In genomic region chr14:55118761-55119160, GRCh38 we compare ENCODE assay signal across 17 cellular contexts. TPM values are rescaled to one million over a fixed set of nuclear protein-coding genes. Genes with fewer than 3 reads are reported as not detected.
DNase-seq lines count a peak whose midpoint lies in the region; ATAC-seq and TF ChIP-seq lines count a peak whose summit lies in the region.
"Had no signal": no experiment of that assay in that cellular context is flagged by ENCODE, and none has a peak within 500 bp of the region (broad histone marks: within the 10 kb centered on the region; RNA-seq: fewer than 3 reads in every experiment).

No MANE protein-coding gene starts in this region.

- peaks cover 15 to 17% of the 10 kb centered on the region in 2 experiments for H3K4me1 ChIP-seq in HCT116 (ENCODE audit: control insufficient read depth in 1 of 2, insufficient read depth in 2 of 2, low read length in 2 of 2)
- peaks cover 10 to 58% (median 35%) of the 10 kb centered on the region in 5 donors for H3K4me1 ChIP-seq in subcutaneous abdominal adipose tissue (ENCODE audit: control insufficient read depth in 5 of 5, insufficient read depth in 5 of 5, low read length in 5 of 5)

- no peak for TF ChIP-seq CTCF in HCT116 (IDR thresholded peaks at IDR 0.05 in 2 of 3, conservative IDR thresholded peaks at IDR 0.05 in 1 of 3; ENCODE audit: borderline replicate concordance in 1 of 3, insufficient read depth in 1 of 3, low read depth in 2 of 3, low read length in 2 of 3)
- TF ChIP-seq CTCF in coronary artery (IDR thresholded peaks at IDR 0.05) = no peak
- TF ChIP-seq CTCF in mesothelial cell of epicardium (IDR thresholded peaks at IDR 0.05; ENCODE audit: unreplicated experiment) = no peak
- no peak for TF ChIP-seq CTCF in CD4-positive, alpha-beta T cell (IDR thresholded peaks at IDR 0.05)

- H3K4me3 ChIP-seq in HCT116 (replicated peaks in 1 of 2; ENCODE audit: low read depth in 1 of 2, low read length in 2 of 2) = no peak overlapping the region
- H3K4me3 ChIP-seq in coronary artery = no peak overlapping the region
- no peak overlapping the region for H3K4me3 ChIP-seq in subcutaneous abdominal adipose tissue (ENCODE audit: low read depth in 1 of 5, low read length in 5 of 5)
- H3K4me3 ChIP-seq: colonic mucosa, mucosa of descending colon had no signal

- intact Hi-C loops in HCT116 (cut with micrococcal nuclease) = no loop called here
- intact Hi-C loops in CD4-positive, alpha-beta T cell (cut with DNase I, micrococcal nuclease) = no loop called here

- peak overlapping the region; percentile 53 for H2AFZ ChIP-seq in HCT116 (ENCODE audit: low read depth, low read length, poor library complexity, severe bottlenecking)

- H3K79me2 ChIP-seq in HCT116 (ENCODE audit: insufficient read depth, low read length) = no peaks in the 10 kb centered on the region

- peak overlapping the region; percentile 66 for H3K27ac Mint-ChIP-seq in mesothelial cell of epicardium
- H3K27ac Mint-ChIP-seq in CD4-positive, alpha-beta T cell = no peak overlapping the region
- H3K27ac Mint-ChIP-seq: activated CD4-positive, alpha-beta memory T cell treated with anti-CD3 and anti-CD28 coated beads for 36 hours; IgD-negative memory B cell had no signal

- CTCF ChIA-PET in HCT116 (lab: Charles Lee) = no interaction called here
- CTCF ChIA-PET in CD4-positive, alpha-beta T cell (lab: Charles Lee) = interaction anchor here (1.1 kb wide), 1 partner anchor 47 kb away, joined by 3 read pairs; no protein-coding TSS in a partner anchor

- H3K27me3 ChIP-seq in HCT116 (ENCODE audit: insufficient read depth, low read length) = no peaks in the 10 kb centered on the region
- no peaks in the 10 kb centered on the region for H3K27me3 ChIP-seq in subcutaneous abdominal adipose tissue (ENCODE audit: control insufficient read depth in 5 of 5, insufficient read depth in 4 of 5, low read length in 5 of 5)
- H3K27me3 ChIP-seq in CD4-positive, alpha-beta T cell (ENCODE audit: control insufficient read depth, insufficient read depth, low read length) = no peaks in the 10 kb centered on the region
- H3K27me3 ChIP-seq: colonic mucosa had no signal

- no peaks in the 10 kb centered on the region for H4K20me1 ChIP-seq in HCT116 (ENCODE audit: insufficient read depth)

- H3K27ac ChIP-seq in HCT116 (ENCODE audit: low read depth, low read length) (no peak overlapping the region), coronary artery (peak overlapping the region; percentile 8 to 62), subcutaneous abdominal adipose tissue (ENCODE audit: low read depth, low read length) (peak overlapping the region; percentile 91)
- no peak overlapping the region for H3K27ac ChIP-seq in CD4-positive, alpha-beta T cell (ENCODE audit: low read depth, low read length)
- H3K27ac ChIP-seq: colonic mucosa had no signal

- POLR2A ChIA-PET in HCT116 (lab: Charles Lee) = interaction anchor here (1.4 to 1.8 kb wide), 2 partner anchors 10 to 11 kb away, joined by 5 to 8 read pairs; partner anchors contain the start of gene LGALS3
- POLR2A ChIA-PET in CD4-positive, alpha-beta T cell (lab: Charles Lee) = interaction anchor here (1.7 kb wide), 1 partner anchor 19 kb away, joined by 8 read pairs; no protein-coding TSS in a partner anchor

- no peak overlapping the region for H3K4me2 ChIP-seq in HCT116 (ENCODE audit: low read length)
- H3K4me2 ChIP-seq: SK-N-SH had no signal

- H3K36me3 ChIP-seq in HCT116 (ENCODE audit: control insufficient read depth in 1 of 2, insufficient read depth in 2 of 2, low read length in 2 of 2) = no peaks in the 10 kb centered on the region
- H3K36me3 ChIP-seq in subcutaneous abdominal adipose tissue (ENCODE audit: control insufficient read depth in 5 of 5, insufficient read depth in 5 of 5, low read length in 5 of 5) = no peaks in the 10 kb centered on the region
- H3K36me3 ChIP-seq: colonic mucosa had no signal

- H3K4me1 Mint-ChIP-seq in mesothelial cell of epicardium = peaks cover 66% of the 10 kb centered on the region
- H3K4me1 Mint-ChIP-seq in CD4-positive, alpha-beta T cell (ENCODE audit: low read depth) = no peaks in the 10 kb centered on the region
- H3K4me1 Mint-ChIP-seq: IgD-negative memory B cell had no signal

- H3K9me3 ChIP-seq in HCT116 (ENCODE audit: control insufficient read depth in 1 of 2, insufficient read depth in 1 of 2, low read depth in 1 of 2, low read length in 2 of 2) (no peaks in the 10 kb centered on the region), subcutaneous abdominal adipose tissue (ENCODE audit: control insufficient read depth in 5 of 5, low read length in 5 of 5) (no peaks in the 10 kb centered on the region)
- H3K9me3 ChIP-seq in CD4-positive, alpha-beta T cell (ENCODE audit: control insufficient read depth, low read length) = no peaks in the 10 kb centered on the region
- H3K9me3 ChIP-seq: colonic mucosa, mucosa of descending colon, SK-N-SH had no signal

- H3K36me3 Mint-ChIP-seq in mesothelial cell of epicardium = no peaks in the 10 kb centered on the region
- H3K36me3 Mint-ChIP-seq in CD4-positive, alpha-beta T cell (ENCODE audit: low read depth) = no peaks in the 10 kb centered on the region
- H3K36me3 Mint-ChIP-seq: activated CD4-positive, alpha-beta memory T cell treated with anti-CD3 and anti-CD28 coated beads for 36 hours had no signal

- TF ChIP-seq POLR2A in HCT116 (IDR thresholded peaks at IDR 0.05; ENCODE audit: borderline replicate concordance, extremely low read depth, insufficient read depth, insufficient read length) = no peak

- DNase-seq in HCT116 (ENCODE audit: low read depth, low spot score) = no peak
- no peak for DNase-seq in coronary artery (ENCODE audit: low spot score)
- no peak for DNase-seq in mesothelial cell of epicardium (ENCODE audit: low spot score in 2 of 2, unreplicated experiment in 2 of 2)
- no peak for DNase-seq in CD4-positive, alpha-beta T cell
- DNase-seq in effector CD4-positive, alpha-beta T cell = no peak
- DNase-seq in middle frontal gyrus (ENCODE audit: extremely low spot score, low spot score) = no peak
- DNase-seq: activated CD4-positive, alpha-beta memory T cell treated with anti-CD3 and anti-CD28 coated beads for 36 hours; AML-193; amygdala; colonic mucosa; GOT3; SK-N-SH; stimulated activated CD4-positive, alpha-beta T cell treated with anti-CD3 and anti-CD28 coated beads, Interleukin-4, amount 100 ng/mL, for 1 hour had no signal

- BruUV-seq in HCT116 (replicated peaks; lab: Mats Ljungman, UMichigan) = no TSS peak

- TF ChIP-seq RAD21 in HCT116 (IDR thresholded peaks at IDR 0.05; ENCODE audit: low read depth) = no peak

- RAD21 ChIA-PET in HCT116 (lab: Charles Lee; ENCODE audit: low non-redundant PET in 1 of 2, low total read pairs in 2 of 2, uncharacterized antibody in 2 of 2, unreplicated experiment in 2 of 2) = no interaction called here

- H3K9me3 Mint-ChIP-seq in mesothelial cell of epicardium = no peaks in the 10 kb centered on the region
- H3K9me3 Mint-ChIP-seq in CD4-positive, alpha-beta T cell = no peaks in the 10 kb centered on the region
- H3K9me3 Mint-ChIP-seq: activated CD4-positive, alpha-beta memory T cell treated with anti-CD3 and anti-CD28 coated beads for 36 hours; IgD-negative memory B cell had no signal

- ATAC-seq in HCT116 (no peak), GM18858 (IDR thresholded peaks at IDR 0.05; ENCODE audit: unreplicated experiment) (no peak)
- ATAC-seq in CD4-positive, alpha-beta T cell (ENCODE audit: poor library complexity) = no peak
- ATAC-seq: mucosa of descending colon had no signal

- no peaks in the 10 kb centered on the region for H3K9me2 ChIP-seq in HCT116 (ENCODE audit: insufficient read depth)
- H3K9me2 ChIP-seq: SK-N-SH had no signal

- no peaks in the 10 kb centered on the region for H3K27me3 Mint-ChIP-seq in mesothelial cell of epicardium (ENCODE audit: low read depth)
- H3K27me3 Mint-ChIP-seq in CD4-positive, alpha-beta T cell = peaks cover 5% of the 10 kb centered on the region
- H3K27me3 Mint-ChIP-seq: activated CD4-positive, alpha-beta memory T cell treated with anti-CD3 and anti-CD28 coated beads for 36 hours; IgD-negative memory B cell had no signal

- no peak overlapping the region for H3K4me3 Mint-ChIP-seq in mesothelial cell of epicardium
- H3K4me3 Mint-ChIP-seq in CD4-positive, alpha-beta T cell = no peak overlapping the region
- H3K4me3 Mint-ChIP-seq: activated CD4-positive, alpha-beta memory T cell treated with anti-CD3 and anti-CD28 coated beads for 36 hours; IgD-negative memory B cell had no signal

- H3K9ac ChIP-seq in HCT116 (ENCODE audit: low read length) (no peak overlapping the region), subcutaneous abdominal adipose tissue (ENCODE audit: low read length in 5 of 5) (no peak overlapping the region)
- H3K9ac ChIP-seq: SK-N-SH had no signal

TF ChIP-seq in HCT116, 20 proteins besides CTCF, POLR2A, EP300 and RAD21:
- TF ChIP-seq ZBTB33 (IDR thresholded peaks at IDR 0.05; ENCODE audit: extremely low read depth, insufficient replicate concordance, low read length) = no peak
- no peak for TF ChIP-seq MAX (IDR thresholded peaks at IDR 0.05)
- TF ChIP-seq POLR2AphosphoS5 (IDR thresholded peaks at IDR 0.05; ENCODE audit: low read depth, low read length) = no peak

RNA-seq across cellular contexts. Expression of gene LGALS3, which starts 10.3 kb away (rescaled TPM):
- total RNA-seq in HCT116 (2021; ENCODE audit: unreplicated experiment) (86.1 TPM), mesothelial cell of epicardium (17.1 to 19.4 TPM (median 19.2 TPM) in 3 replicates)
- 75.3 and 83.3 TPM in 2 replicates for polyA plus RNA-seq in HCT116 (2012)
- 10 to 100 TPM; 11.7 to 12.1 TPM for total RNA-seq in CD4-positive, alpha-beta T cell

Comparison
In these comparisons a context has a peak if more than half of its experiments do, and no peak if none do; other contexts are left out.
1. H3K27ac ChIP-seq: peak in coronary artery (2 of 2) and subcutaneous abdominal adipose tissue (single experiment); none in HCT116 (single experiment) and CD4-positive, alpha-beta T cell (single experiment).